In genomic region chr20:35291654-35292503, GRCh38 we compare ENCODE assay signal across 19 cellular contexts. TPM values are rescaled to one million over a fixed set of nuclear protein-coding genes. Genes with fewer than 3 reads are reported as not detected.
DNase-seq lines count a peak whose midpoint lies in the region; ATAC-seq, FAIRE-seq and TF ChIP-seq lines count a peak whose summit lies in the region.
"Had no signal": no experiment of that assay in that cellular context is flagged by ENCODE, and none has a peak within 500 bp of the region (broad histone marks: within the 10 kb centered on the region; RNA-seq: fewer than 3 reads in every experiment).

Gene FAM83C (minus strand): TSS chr20:35292425. CDS start chr20:35292304, 121 bp downstream.

- H3K36me3 ChIP-seq in HepG2 (replicated peaks in 1 of 2; ENCODE audit: control insufficient read depth in 1 of 2, insufficient read depth in 2 of 2, low read length in 2 of 2), result no peaks in the 10 kb centered on the region
- H3K36me3 ChIP-seq in right lobe of liver, result no peaks in the 10 kb centered on the region
- H3K36me3 ChIP-seq in esophagus squamous epithelium, result peaks cover 0 to 20% (median 0%) of the 10 kb centered on the region in 3 donors
- H3K36me3 ChIP-seq in neuronal stem cell (replicated peaks in 1 of 2; ENCODE audit: control insufficient read depth in 2 of 2, insufficient read depth in 2 of 2, low read length in 2 of 2), result no peaks in the 10 kb centered on the region
- no peaks in the 10 kb centered on the region for H3K36me3 ChIP-seq in SJCRH30

- TF ChIP-seq EP300 in HepG2 (IDR thresholded peaks at IDR 0.05; ENCODE audit: low read depth in 2 of 2, low read length in 2 of 2), result no peak
- TF ChIP-seq EP300 in HepG2 (CRISPR knock-in tag; IDR thresholded peaks at IDR 0.05; ENCODE audit: borderline replicate concordance), result no peak

- POLR2A ChIA-PET in HepG2 (lab: Yijun Ruan, JAX), result interaction anchor here (1.1 to 3.3 kb wide), 2 partner anchors 7 to 12 kb away, joined by 4 to 24 read pairs; partner anchors contain the start of gene EIF6

- TF ChIP-seq CTCF in HepG2 (CRISPR knock-in tag; IDR thresholded peaks at IDR 0.05) (no peak), right lobe of liver (IDR thresholded peaks at IDR 0.05) (no peak), esophagus squamous epithelium (IDR thresholded peaks at IDR 0.05) (no peak)

- no peak within 1 kb of the TSS for H2BK12ac ChIP-seq in neuronal stem cell (ENCODE audit: low read length)

- H3K4me1 Mint-ChIP-seq in activated naive CD4-positive, alpha-beta T cell treated with anti-CD3 and anti-CD28 coated beads for 36 hours (ENCODE audit: low read depth), result no peaks in the 10 kb centered on the region
- H3K4me1 Mint-ChIP-seq: CD14-positive monocyte had no signal

- CTCF ChIA-PET in HepG2 (lab: Yijun Ruan, JAX; ENCODE audit: low intra/inter-chr PET ratio, low total read pairs), result no interaction called here
- CTCF ChIA-PET in activated naive CD4-positive, alpha-beta T cell treated with anti-CD3 and anti-CD28 coated beads for 36 hours (lab: Charles Lee), result no interaction called here

- H3K79me2 ChIP-seq in HepG2 (ENCODE audit: insufficient read depth, low read length), result no peaks in the 10 kb centered on the region

- H3K4me3 ChIP-seq in HepG2 (replicated peaks in 1 of 3; ENCODE audit: insufficient read depth in 1 of 3, low read depth in 2 of 3, low read length in 3 of 3) (0 out of 6 replicates have a peak within 1 kb of the TSS, but pooled peaks of 1 of the 3 experiments have one; percentile 2), right lobe of liver (no peak within 1 kb of the TSS), esophagus squamous epithelium (peak within 1 kb of the TSS; percentile 36 to 61 (median 52)), neuronal stem cell (ENCODE audit: low read length in 2 of 2) (no peak within 1 kb of the TSS), SJCRH30 (no peak within 1 kb of the TSS)

- H2AFZ ChIP-seq in HepG2 (ENCODE audit: low read length), result no peak within 1 kb of the TSS
- peak within 1 kb of the TSS; percentile 18 for H2AFZ ChIP-seq in neuronal stem cell (ENCODE audit: low read length)

- no peaks in the 10 kb centered on the region for H3K9me3 Mint-ChIP-seq in activated naive CD4-positive, alpha-beta T cell treated with anti-CD3 and anti-CD28 coated beads for 36 hours
- H3K9me3 Mint-ChIP-seq: H9 had no signal

- no peak within 1 kb of the TSS for H3K9ac ChIP-seq in HepG2 (ENCODE audit: insufficient read depth, low read depth, low read length)
- peak within 1 kb of the TSS; percentile 51 for H3K9ac ChIP-seq in neuronal stem cell (ENCODE audit: low read depth, low read length, poor library complexity)

- no peak within 1 kb of the TSS for H2BK120ac ChIP-seq in neuronal stem cell (ENCODE audit: low read depth, low read length)

- H4K91ac ChIP-seq in neuronal stem cell (ENCODE audit: low read depth, low read length, poor library complexity), result no peak within 1 kb of the TSS

- H3K27me3 Mint-ChIP-seq in activated naive CD4-positive, alpha-beta T cell treated with anti-CD3 and anti-CD28 coated beads for 36 hours (ENCODE audit: low read depth), result no peaks in the 10 kb centered on the region

- no peak within 1 kb of the TSS for H2BK5ac ChIP-seq in neuronal stem cell (ENCODE audit: low read length)

- H3K4ac ChIP-seq in neuronal stem cell (ENCODE audit: low read length), result no peak within 1 kb of the TSS

- no peak within 1 kb of the TSS for H3K27ac Mint-ChIP-seq in activated naive CD4-positive, alpha-beta T cell treated with anti-CD3 and anti-CD28 coated beads for 36 hours
- H3K27ac Mint-ChIP-seq: CD14-positive monocyte, H9 had no signal

- H3K79me1 ChIP-seq in neuronal stem cell (ENCODE audit: low read depth, low read length), result no peaks in the 10 kb centered on the region

- H3K4me2 ChIP-seq in HepG2 (ENCODE audit: low read depth, low read length) (peak within 1 kb of the TSS; percentile 18; the same call in 1 of the 2 replicates), neuronal stem cell (ENCODE audit: insufficient read depth, low read length, poor library complexity, severe bottlenecking) (no peak within 1 kb of the TSS)

- no peaks in the 10 kb centered on the region for H4K20me1 ChIP-seq in HepG2 (ENCODE audit: insufficient read depth, low read length)

- ATAC-seq in HepG2 (no peak), right lobe of liver (no peak), HG03354 (IDR thresholded peaks at IDR 0.05; ENCODE audit: poor library complexity, severe bottlenecking, unreplicated experiment) (no peak)

- no peak within 1 kb of the TSS for H3K23ac ChIP-seq in neuronal stem cell (ENCODE audit: low read depth, low read length, poor library complexity)

- peak within 1 kb of the TSS; percentile 85 for H2AK5ac ChIP-seq in neuronal stem cell (ENCODE audit: low read depth, low read length)

- no peak for TF ChIP-seq RAD21 in HepG2 (CRISPR knock-in tag; IDR thresholded peaks at IDR 0.05)

- no peak within 1 kb of the TSS for H4K8ac ChIP-seq in neuronal stem cell (ENCODE audit: low read depth, low read length)

- no peak within 1 kb of the TSS for H3K14ac ChIP-seq in neuronal stem cell (ENCODE audit: low read length)

- intact Hi-C loops in HepG2 (cut with micrococcal nuclease; ENCODE audit: unreplicated experiment) (no loop called here), right lobe of liver (cut with DNase I) (no loop called here), esophagus squamous epithelium (cut with DNase I) (no loop called here)
- intact Hi-C loops in activated naive CD4-positive, alpha-beta T cell treated with anti-CD3 and anti-CD28 coated beads for 36 hours (cut with micrococcal nuclease), result no loop called here

- peaks cover 8 to 58% of the 10 kb centered on the region in 2 experiments for H3K27me3 ChIP-seq in HepG2 (ENCODE audit: control insufficient read depth in 1 of 2, insufficient read depth in 2 of 2, low read length in 2 of 2)
- no peaks in the 10 kb centered on the region for H3K27me3 ChIP-seq in right lobe of liver
- H3K27me3 ChIP-seq in esophagus squamous epithelium, result peaks cover 0 to 29% (median 0%) of the 10 kb centered on the region in 4 donors
- H3K27me3 ChIP-seq in neuronal stem cell (ENCODE audit: control insufficient read depth in 3 of 3, insufficient read depth in 3 of 3, low read depth in 1 of 3, low read length in 3 of 3), result peaks cover 0 to 43% (median 0%) of the 10 kb centered on the region in 3 experiments
- H3K27me3 ChIP-seq in SJCRH30, result peaks cover 19% of the 10 kb centered on the region

- H3K18ac ChIP-seq in neuronal stem cell (ENCODE audit: low read length), result peak within 1 kb of the TSS; percentile 61

- H2BK15ac ChIP-seq in neuronal stem cell (ENCODE audit: low read length), result no peak within 1 kb of the TSS

- H3K9me3 ChIP-seq in HepG2 (ENCODE audit: low read length), result no peaks in the 10 kb centered on the region
- no peaks in the 10 kb centered on the region for H3K9me3 ChIP-seq in right lobe of liver
- H3K9me3 ChIP-seq in esophagus squamous epithelium, result no peaks in the 10 kb centered on the region
- H3K9me3 ChIP-seq in neuronal stem cell (replicated peaks in 1 of 2; ENCODE audit: control insufficient read depth in 2 of 2, insufficient read depth in 1 of 2, low read depth in 1 of 2, low read length in 2 of 2), result no peaks in the 10 kb centered on the region
- H3K9me3 ChIP-seq in SJCRH30 (replicated peaks), result no peaks in the 10 kb centered on the region

- no peak within 1 kb of the TSS for H3K4me3 Mint-ChIP-seq in activated naive CD4-positive, alpha-beta T cell treated with anti-CD3 and anti-CD28 coated beads for 36 hours
- H3K4me3 Mint-ChIP-seq: CD14-positive monocyte, H9 had no signal

- TF ChIP-seq POLR2A in HepG2 (IDR thresholded peaks at IDR 0.05; ENCODE audit: insufficient read depth in 1 of 2, low read depth in 2 of 2, low read length in 2 of 2), result no peak
- no peak for TF ChIP-seq POLR2A in right lobe of liver (IDR thresholded peaks at IDR 0.05)
- TF ChIP-seq POLR2A in esophagus squamous epithelium (IDR thresholded peaks at IDR 0.05), result peak in 2 of 4 donors; percentile 65 to 72

- FAIRE-seq in HepG2 (lab: Jason Lieb, UNC), result no peak

- H3K4me1 ChIP-seq in HepG2 (ENCODE audit: insufficient read depth, low read length) (peaks cover 76% of the 10 kb centered on the region), right lobe of liver (peaks cover 0 to 7% (median 1%) of the 10 kb centered on the region in 4 donors), esophagus squamous epithelium (peaks cover 5 to 57% (median 10%) of the 10 kb centered on the region in 3 donors), neuronal stem cell (ENCODE audit: control insufficient read depth in 2 of 2, insufficient read depth in 1 of 2, low read depth in 1 of 2, low read length in 2 of 2) (no peaks in the 10 kb centered on the region), SJCRH30 (no peaks in the 10 kb centered on the region)

- in situ Hi-C loops in HepG2 (cut with HindIII; ENCODE audit: extremely low pct_ligation_motif_present, low pct_unique_long_range_greater_than_20kb), result no loop called here

- WGBS in HepG2 (ENCODE audit: low lambda C conversion rate), result 57% methylated on average over 22 of the region's 40 CpGs
- WGBS in right lobe of liver (ENCODE audit: insufficient coverage, low coverage, low lambda C conversion rate, missing lambda C conversion rate), result 100% methylated on average over 4 of the region's 40 CpGs
- WGBS in esophagus squamous epithelium, 2 donors, result 40 to 52% methylated on average over 2 to 3 of the region's 40 CpGs
- no CpG with 5 or more reads among the region's 40 CpGs for WGBS in neuronal stem cell (ENCODE audit: extremely low coverage in 2 of 2, insufficient read length in 2 of 2, insufficient replicate concordance in 1 of 2), 2 donors

- no peaks in the 10 kb centered on the region for H3K36me3 Mint-ChIP-seq in activated naive CD4-positive, alpha-beta T cell treated with anti-CD3 and anti-CD28 coated beads for 36 hours (ENCODE audit: low read depth)
- H3K36me3 Mint-ChIP-seq: CD14-positive monocyte had no signal

- H3K27ac ChIP-seq in HepG2 (ENCODE audit: extremely low read length, insufficient read depth, low read length) (no peak within 1 kb of the TSS), right lobe of liver (no peak within 1 kb of the TSS), esophagus squamous epithelium (peak within 1 kb of the TSS; percentile 43 to 93 (median 87)), neuronal stem cell (replicated peaks; ENCODE audit: low read length) (no peak within 1 kb of the TSS), SJCRH30 (no peak within 1 kb of the TSS)

- no TSS peak for BruUV-seq in HepG2 (replicated peaks; lab: Mats Ljungman, UMichigan)

- DNase-seq in HepG2 (ENCODE audit: low spot score), result no peak
- no peak for DNase-seq in right lobe of liver
- DNase-seq in esophagus squamous epithelium (lab: John Stamatoyannopoulos, UW), result no peak
- no peak for DNase-seq in neuronal stem cell (ENCODE audit: low spot score)
- no peak for DNase-seq in activated naive CD4-positive, alpha-beta T cell treated with anti-CD3 and anti-CD28 coated beads for 36 hours
- DNase-seq in SJCRH30, result no peak
- DNase-seq in activated CD4-positive, alpha-beta T cell treated with anti-CD3 and anti-CD28 coated beads for 4 hours, result no peak
- DNase-seq: DMS79 treated with DMSO at 0.1 percent for 48 hours, H9, NCI-H187, NCI-H2107, NCI-H510A treated with DMSO at 0.1 percent for 48 hours, NCI-H82, OCI-M1, SHP77 had no signal

RNA-seq across cellular contexts. Expression of gene FAM83C, which starts in this region (rescaled TPM):
- total RNA-seq in HepG2 (2016; rRNA removed; fragmentation: Illumina TruSeq; extraction: Trizol), result 0.07 TPM in 1 of 2 replicates, not detected in the other
- total RNA-seq in HepG2 (2016; cell fraction: cytosol; rRNA removed; fragmentation: Illumina TruSeq; extraction: Trizol; ENCODE audit: low read depth), result 0.09 TPM in 1 of 2 replicates, not detected in the other
- 0.06 TPM in 1 of 2 replicates, not detected in the other for total RNA-seq in HepG2 (2016; cell fraction: insoluble cytoplasmic fraction; rRNA removed; fragmentation: Illumina TruSeq; extraction: Trizol)
- total RNA-seq in HepG2 (2016; cell fraction: membrane; rRNA removed; fragmentation: Illumina TruSeq; extraction: Trizol), result 0.07 TPM in 1 of 2 replicates, not detected in the other
- total RNA-seq in HepG2 (2016; cell fraction: nucleus; rRNA removed; fragmentation: Illumina TruSeq; extraction: Trizol), result not detected in 2 replicates
- polyA plus RNA-seq in HepG2 (2011; rRNA removed), result 0.03 and 0.04 TPM in 2 replicates
- 0.03 TPM in 1 of 2 replicates, not detected in the other for polyA plus RNA-seq in HepG2 (2011; cell fraction: cytosol; rRNA removed)
- 0.08 and 0.09 TPM in 2 replicates for polyA plus RNA-seq in HepG2 (2011; cell fraction: nucleus; rRNA removed)
- polyA plus RNA-seq in HepG2 (2012), result 0.05 and 0.16 TPM in 2 replicates
- polyA plus RNA-seq in HepG2 (2016; cell fraction: cytosol; fragmentation: Illumina TruSeq; extraction: Trizol; ENCODE audit: low read depth), result 0.05 and 0.08 TPM in 2 replicates
- polyA plus RNA-seq in HepG2 (2016; cell fraction: insoluble cytoplasmic fraction; fragmentation: Illumina TruSeq; extraction: Trizol; ENCODE audit: low read depth), result 0.10 and 0.16 TPM in 2 replicates
- polyA plus RNA-seq in HepG2 (2016; cell fraction: membrane; fragmentation: Illumina TruSeq; extraction: Trizol; ENCODE audit: low read depth), result 0.05 and 0.06 TPM in 2 replicates
- polyA plus RNA-seq in HepG2 (2016; cell fraction: nucleus; fragmentation: Illumina TruSeq; extraction: Trizol; ENCODE audit: insufficient read depth, low read depth), result not detected in 2 replicates
- polyA minus RNA-seq in HepG2 (2011; rRNA and poly(A)+ RNA removed; ENCODE audit: low replicate concordance), result 0.04 and 0.07 TPM in 2 replicates
- polyA minus RNA-seq in HepG2 (2011; cell fraction: cytosol; rRNA and poly(A)+ RNA removed), result not detected in 2 replicates
- 0.13 TPM in 1 of 2 replicates, not detected in the other for polyA minus RNA-seq in HepG2 (2011; cell fraction: nucleus; rRNA and poly(A)+ RNA removed)
- total RNA-seq in right lobe of liver, result not detected
- 10 to 100 TPM; 29.5 to 55.3 (median 38.2) TPM for total RNA-seq in esophagus squamous epithelium
- polyA plus RNA-seq in neuronal stem cell (2013, experiment 1 of 2), result not detected
- polyA plus RNA-seq in neuronal stem cell (2013, experiment 2 of 2), result not detected
- not detected for total RNA-seq in activated naive CD4-positive, alpha-beta T cell treated with anti-CD3 and anti-CD28 coated beads for 36 hours
- total RNA-seq in SJCRH30 (2014; rRNA removed; shearing (Covaris generic)), result 0.10 TPM in 1 of 2 replicates, not detected in the other
- total RNA-seq: H9, RPMI7951 had no signal
- polyA plus RNA-seq: AG04450, CD14-positive monocyte had no signal

Comparison
In these comparisons a context has a peak if more than half of its experiments do, and no peak if none do; other contexts are left out.
1. RNA of gene FAM83C (total RNA-seq): 29.5 to 55.3 TPM in esophagus squamous epithelium; not detected in right lobe of liver, 0.06 to 0.09 TPM in HepG2, not detected in activated naive CD4-positive, alpha-beta T cell treated with anti-CD3 and anti-CD28 coated beads for 36 hours and 0.10 TPM in SJCRH30; every median in the first group is over 10 times any median in the second.
2. H3K27ac ChIP-seq: peak in esophagus squamous epithelium (4 of 4); none in HepG2 (single experiment), right lobe of liver (0 of 3), neuronal stem cell (single experiment) and SJCRH30 (single experiment).
3. H3K4me3 ChIP-seq: peak in esophagus squamous epithelium (4 of 4); none in right lobe of liver (0 of 3), neuronal stem cell (0 of 2) and SJCRH30 (single experiment).